Comparison of ENCODE assay signal across 8 cellular contexts in genomic region chr14:95534299-95535225, GRCh38. TPM values are rescaled to one million over a fixed set of nuclear protein-coding genes. Genes with fewer than 3 reads are reported as not detected.
DNase-seq lines count a peak whose midpoint lies in the region; TF ChIP-seq lines count a peak whose summit lies in the region.

GLRX5 (plus strand) TSS chr14:95535050; CDS start chr14:95535090, 40 bp downstream.

- H2AFZ ChIP-seq in neuron (ENCODE audit: low read depth, low read length): peak within 1 kb of the TSS; percentile 37

- intact Hi-C loops in activated naive CD4-positive, alpha-beta T cell treated with anti-CD3 and anti-CD28 coated beads for 36 hours (cut with micrococcal nuclease): loop anchor here (1.0 to 5.0 kb wide), 6 partner anchors 11 to 829 kb away; partner anchors contain the start of genes ATG2B, DICER1 and GSKIP

- H3K27ac ChIP-seq in subcutaneous abdominal adipose tissue (ENCODE audit: low read depth, low read length): peak within 1 kb of the TSS; percentile 94

- peaks cover 47% of the 10 kb centered on the region for H3K4me1 ChIP-seq in neuron (ENCODE audit: insufficient read depth, low read length)
- H3K4me1 ChIP-seq in subcutaneous abdominal adipose tissue (ENCODE audit: control insufficient read depth in 5 of 5, insufficient read depth in 5 of 5, low read length in 5 of 5): peaks cover 18 to 60% (median 58%) of the 10 kb centered on the region in 5 donors

- peak within 1 kb of the TSS; percentile 81 to 93 (median 89) for H3K9ac ChIP-seq in subcutaneous abdominal adipose tissue (ENCODE audit: low read length in 5 of 5)

- TF ChIP-seq CTCF in HFF-Myc (IDR thresholded peaks at IDR 0.05; ENCODE audit: low read depth, low read length, missing control alignments): no peak

- H3K27me3 Mint-ChIP-seq in activated naive CD4-positive, alpha-beta T cell treated with anti-CD3 and anti-CD28 coated beads for 36 hours (ENCODE audit: low read depth): no peaks in the 10 kb centered on the region

- H3K4me1 Mint-ChIP-seq in activated naive CD4-positive, alpha-beta T cell treated with anti-CD3 and anti-CD28 coated beads for 36 hours (ENCODE audit: low read depth): peaks cover 61% of the 10 kb centered on the region

- H3K36me3 Mint-ChIP-seq in activated naive CD4-positive, alpha-beta T cell treated with anti-CD3 and anti-CD28 coated beads for 36 hours (ENCODE audit: low read depth): peaks cover 23% of the 10 kb centered on the region

- CTCF ChIA-PET in activated naive CD4-positive, alpha-beta T cell treated with anti-CD3 and anti-CD28 coated beads for 36 hours (lab: Charles Lee): interaction anchor here (0.5 to 3.9 kb wide), 7 partner anchors 11 to 92 kb away, joined by 3 to 19 read pairs (median 6); partner anchors contain the start of gene SYNE3

- H3K4me3 Mint-ChIP-seq in activated naive CD4-positive, alpha-beta T cell treated with anti-CD3 and anti-CD28 coated beads for 36 hours: peak within 1 kb of the TSS; percentile 92

- H3K27ac Mint-ChIP-seq in activated naive CD4-positive, alpha-beta T cell treated with anti-CD3 and anti-CD28 coated beads for 36 hours: peak within 1 kb of the TSS; percentile 82

- H3K4me3 ChIP-seq in HFF-Myc (replicated peaks; ENCODE audit: low read depth, low read length) (peak within 1 kb of the TSS; percentile 93), neuron (ENCODE audit: low read length) (peak within 1 kb of the TSS; percentile 99), subcutaneous abdominal adipose tissue (ENCODE audit: low read depth in 1 of 5, low read length in 5 of 5) (peak within 1 kb of the TSS; percentile 74 to 91 (median 80))

- no peaks in the 10 kb centered on the region for H3K27me3 ChIP-seq in neuron (ENCODE audit: insufficient read depth, low read length)
- H3K27me3 ChIP-seq in subcutaneous abdominal adipose tissue (ENCODE audit: control insufficient read depth in 5 of 5, insufficient read depth in 4 of 5, low read length in 5 of 5): no peaks in the 10 kb centered on the region

- no peaks in the 10 kb centered on the region for H3K36me3 ChIP-seq in neuron (ENCODE audit: insufficient read depth, low read length)
- H3K36me3 ChIP-seq in subcutaneous abdominal adipose tissue (ENCODE audit: control insufficient read depth in 5 of 5, insufficient read depth in 5 of 5, low read length in 5 of 5): peaks cover 0 to 6% (median 0%) of the 10 kb centered on the region in 5 donors

- DNase-seq in GM03348 (ENCODE audit: low spot score) (peak; percentile 99), HFF-Myc (ENCODE audit: extremely low read depth, low read depth) (peak; percentile 100), NAMALWA (ENCODE audit: low spot score) (peak; percentile 100), SK-N-DZ (ENCODE audit: low spot score) (peak; percentile 99), foreskin melanocyte (peak; percentile 100)
- DNase-seq in activated naive CD4-positive, alpha-beta T cell treated with anti-CD3 and anti-CD28 coated beads for 36 hours: peak; percentile 99

- H3K9me3 ChIP-seq in neuron (ENCODE audit: low read length) (no peaks in the 10 kb centered on the region), subcutaneous abdominal adipose tissue (ENCODE audit: control insufficient read depth in 5 of 5, low read length in 5 of 5) (no peaks in the 10 kb centered on the region)

- no peaks in the 10 kb centered on the region for H3K9me3 Mint-ChIP-seq in activated naive CD4-positive, alpha-beta T cell treated with anti-CD3 and anti-CD28 coated beads for 36 hours

RNA-seq across cellular contexts. Expression of gene GLRX5, which starts in this region (rescaled TPM):
- polyA plus RNA-seq in SK-N-DZ (2014; cell fraction: cytosol; rRNA removed): 63.9 and 66.4 TPM in 2 replicates
- polyA plus RNA-seq in SK-N-DZ (2014; cell fraction: nucleus; rRNA removed): 18.0 and 33.6 TPM in 2 replicates
- 10 to 100 TPM; 34.2 to 34.6 TPM for total RNA-seq in activated naive CD4-positive, alpha-beta T cell treated with anti-CD3 and anti-CD28 coated beads for 36 hours

Comparison
In these comparisons a context has a peak if more than half of its experiments do, and no peak if none do; other contexts are left out.
1. Peak in every context shown above with its lines: DNase-seq, H3K4me3 ChIP-seq and H3K27ac ChIP-seq.